25 cellular contexts compared by ENCODE assay signal in genomic region chr5:122222580-122222979, GRCh38.
DNase-seq lines count a peak whose midpoint lies in the region; ATAC-seq and TF ChIP-seq lines count a peak whose summit lies in the region.
"Had no signal": no experiment of that assay in that cellular context is flagged by ENCODE, and none has a peak within 500 bp of the region (broad histone marks: within the 10 kb centered on the region; RNA-seq: fewer than 3 reads in every experiment).

No MANE protein-coding gene starts in this region.

- no peak overlapping the region for H2AFZ ChIP-seq in neural progenitor cell (replicated peaks)
- no peak overlapping the region for H2AFZ ChIP-seq in osteoblast (ENCODE audit: low read length)

- H3K27me3 Mint-ChIP-seq in neural progenitor cell (ENCODE audit: insufficient read depth, low read depth), result no peaks in the 10 kb centered on the region
- peaks cover 13% of the 10 kb centered on the region for H3K27me3 Mint-ChIP-seq in activated T-cell treated with anti-CD3 and anti-CD28 coated beads, Interleukin-2, amount 50 U/mL, for 24 hours
- H3K27me3 Mint-ChIP-seq: CD4-positive, CD25-positive, alpha-beta regulatory T cell had no signal

- ATAC-seq in Right ventricle myocardium inferior, result no peak
- ATAC-seq in left cardiac atrium, result no peak
- ATAC-seq: GM12878 had no signal

- H3K4me2 ChIP-seq in neural progenitor cell (no peak overlapping the region), osteoblast (ENCODE audit: insufficient read depth, low read length) (no peak overlapping the region)
- H3K4me2 ChIP-seq: A549, BLaER1 had no signal

- H3K36me3 Mint-ChIP-seq in neural progenitor cell, result no peaks in the 10 kb centered on the region
- no peaks in the 10 kb centered on the region for H3K36me3 Mint-ChIP-seq in activated T-cell treated with anti-CD3 and anti-CD28 coated beads, Interleukin-2, amount 50 U/mL, for 24 hours (ENCODE audit: low read depth)
- H3K36me3 Mint-ChIP-seq: CD14-positive monocyte; CD4-positive, alpha-beta memory T cell; CD4-positive, CD25-positive, alpha-beta regulatory T cell; CD8-positive, alpha-beta memory T cell had no signal

- H3K9me3 Mint-ChIP-seq in neural progenitor cell, result no peaks in the 10 kb centered on the region
- H3K9me3 Mint-ChIP-seq in activated T-cell treated with anti-CD3 and anti-CD28 coated beads, Interleukin-2, amount 50 U/mL, for 24 hours, result no peaks in the 10 kb centered on the region

- no peaks in the 10 kb centered on the region for H3K4me1 Mint-ChIP-seq in neural progenitor cell
- no peaks in the 10 kb centered on the region for H3K4me1 Mint-ChIP-seq in activated T-cell treated with anti-CD3 and anti-CD28 coated beads, Interleukin-2, amount 50 U/mL, for 24 hours (ENCODE audit: low read depth)
- H3K4me1 Mint-ChIP-seq: B cell; CD4-positive, alpha-beta memory T cell; CD4-positive, CD25-positive, alpha-beta regulatory T cell; CD8-positive, alpha-beta memory T cell had no signal

- H3F3A ChIP-seq in neural progenitor cell (ENCODE audit: low read depth), result no peaks in the 10 kb centered on the region

- H3K4me3 Mint-ChIP-seq in neural progenitor cell, result no peak overlapping the region
- no peak overlapping the region for H3K4me3 Mint-ChIP-seq in activated T-cell treated with anti-CD3 and anti-CD28 coated beads, Interleukin-2, amount 50 U/mL, for 24 hours
- H3K4me3 Mint-ChIP-seq: B cell; CD14-positive monocyte; CD4-positive, alpha-beta memory T cell; CD4-positive, CD25-positive, alpha-beta regulatory T cell; CD8-positive, alpha-beta memory T cell had no signal

- intact Hi-C loops in Right ventricle myocardium inferior (cut with DNase I) (no loop called here), left cardiac atrium (cut with DNase I) (no loop called here)

- H3K79me2 ChIP-seq in neural progenitor cell (ENCODE audit: low read depth) (no peaks in the 10 kb centered on the region), osteoblast (ENCODE audit: insufficient read depth, low read length) (no peaks in the 10 kb centered on the region)

- DNase-seq in Right ventricle myocardium inferior (ENCODE audit: missing footprints) (peak; percentile 31), left cardiac atrium (no peak), neural progenitor cell (ENCODE audit: low spot score) (no peak), osteoblast (ENCODE audit: insufficient read length, low spot score, missing footprints) (peak; percentile 2), midbrain (lab: John Stamatoyannopoulos, UW) (no peak)
- DNase-seq in activated T-cell treated with anti-CD3 and anti-CD28 coated beads, Interleukin-2, amount 50 U/mL, for 24 hours, result no peak
- DNase-seq: AML-193; C1 segment of cervical spinal cord; CD4-positive, alpha-beta memory T cell; CD4-positive, CD25-positive, alpha-beta regulatory T cell; CD8-positive, alpha-beta memory T cell; COR-L47; DMS 273 treated with DMSO at 0.1 percent for 48 hours; DMS153; DMS53; DMS79; DND-41; EL; GDM1 had no signal

- no peak overlapping the region for H3K4me3 ChIP-seq in neural progenitor cell
- H3K4me3 ChIP-seq in osteoblast (ENCODE audit: insufficient read depth, low read length), result no peak overlapping the region
- H3K4me3 ChIP-seq: A549, BLaER1, GM12878 had no signal

- H4K20me1 ChIP-seq in neural progenitor cell (ENCODE audit: low read depth) (no peaks in the 10 kb centered on the region), osteoblast (ENCODE audit: insufficient read depth, low read length) (no peaks in the 10 kb centered on the region)
- H4K20me1 ChIP-seq: BLaER1 had no signal

- H3K9ac ChIP-seq in neural progenitor cell, result no peak overlapping the region
- H3K9ac ChIP-seq: BLaER1 had no signal

- H3K27ac Mint-ChIP-seq in neural progenitor cell, result peak overlapping the region; percentile 6
- H3K27ac Mint-ChIP-seq in activated T-cell treated with anti-CD3 and anti-CD28 coated beads, Interleukin-2, amount 50 U/mL, for 24 hours, result no peak overlapping the region
- H3K27ac Mint-ChIP-seq: B cell; CD4-positive, alpha-beta memory T cell; CD4-positive, CD25-positive, alpha-beta regulatory T cell; CD8-positive, alpha-beta memory T cell had no signal

- H3K27me3 ChIP-seq in neural progenitor cell (no peaks in the 10 kb centered on the region), osteoblast (ENCODE audit: insufficient read depth, low read length) (peaks cover 7% of the 10 kb centered on the region)
- H3K27me3 ChIP-seq: BLaER1 had no signal

- H3K4me1 ChIP-seq in neural progenitor cell (no peaks in the 10 kb centered on the region), osteoblast (ENCODE audit: insufficient read depth, low read length) (no peaks in the 10 kb centered on the region)
- H3K4me1 ChIP-seq: A549, BLaER1 had no signal

- H3K36me3 ChIP-seq in neural progenitor cell, result no peaks in the 10 kb centered on the region
- H3K36me3 ChIP-seq in osteoblast (ENCODE audit: insufficient read depth, low read length), result no peaks in the 10 kb centered on the region
- H3K36me3 ChIP-seq: BLaER1 had no signal

- no peaks in the 10 kb centered on the region for H3K9me3 ChIP-seq in neural progenitor cell (ENCODE audit: low read depth)
- H3K9me3 ChIP-seq in osteoblast (ENCODE audit: low read depth, low read length), result no peaks in the 10 kb centered on the region
- H3K9me3 ChIP-seq: A549, BLaER1 had no signal

- H3K27ac ChIP-seq in neural progenitor cell (no peak overlapping the region), osteoblast (ENCODE audit: low read depth, low read length) (no peak overlapping the region)
- H3K27ac ChIP-seq: 22Rv1, A549, BLaER1 had no signal

- no peak for TF ChIP-seq CTCF in neural progenitor cell (IDR thresholded peaks at IDR 0.05)
- TF ChIP-seq CTCF in osteoblast (IDR thresholded peaks at IDR 0.05; ENCODE audit: extremely low read depth, low read depth, low read length), result no peak

Comparison
In these comparisons a context has a peak if more than half of its experiments do, and no peak if none do; other contexts are left out.
1. DNase-seq: peak in Right ventricle myocardium inferior (single experiment) and osteoblast (single experiment); none in left cardiac atrium (single experiment), neural progenitor cell (single experiment), midbrain (single experiment) and activated T-cell treated with anti-CD3 and anti-CD28 coated beads, Interleukin-2, amount 50 U/mL, for 24 hours (single experiment).